Comparison of ENCODE assay signal across 8 cellular contexts in the genomic region with DNA sequence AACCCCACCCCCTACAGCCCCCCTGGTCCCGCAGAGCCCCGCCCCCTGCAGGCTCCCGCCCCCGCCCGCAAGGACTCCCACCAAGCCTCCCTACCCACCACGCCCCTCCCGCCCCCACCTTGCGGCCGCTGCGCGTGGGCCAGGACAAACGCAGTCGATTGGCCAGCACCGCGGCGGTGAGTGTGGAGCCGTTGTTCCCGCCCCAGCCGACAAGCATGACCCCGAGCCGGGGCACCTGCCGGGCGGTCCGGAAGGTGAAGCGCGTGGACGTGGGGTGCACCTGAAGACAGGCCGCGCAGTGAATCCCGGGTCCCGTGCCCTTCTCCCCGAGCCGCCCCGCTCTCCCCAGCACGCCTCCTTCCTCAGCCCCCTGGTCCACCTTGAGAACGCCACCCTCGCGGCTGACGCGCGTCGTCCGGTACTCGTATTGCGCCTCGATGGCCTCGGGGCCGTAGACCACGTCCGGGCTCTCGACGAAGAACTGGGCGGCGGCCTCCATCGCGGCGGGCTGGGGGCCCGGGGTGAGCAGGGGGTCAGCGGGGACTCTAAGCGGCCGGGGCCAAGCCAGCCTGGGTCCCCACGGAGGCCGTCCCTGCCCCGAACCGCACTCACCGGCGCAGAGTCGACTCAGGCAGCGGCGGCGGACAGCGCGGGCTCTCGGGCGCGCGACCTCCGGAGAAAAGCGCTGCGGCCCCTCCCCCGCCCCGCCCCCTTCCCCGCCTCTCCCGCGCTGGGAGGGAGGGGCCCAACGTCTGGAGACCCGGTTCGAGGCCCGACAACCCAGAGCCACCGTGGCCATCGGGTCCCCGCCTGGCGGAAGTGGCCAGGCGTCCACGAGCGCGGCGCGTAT. TPM values are rescaled to one million over a fixed set of nuclear protein-coding genes. Genes with fewer than 3 reads are reported as not detected.
A peak's percentile ranks its signal among the peaks of the same experiment; 100 is the strongest.
DNase-seq lines count a peak whose midpoint lies in the region; ATAC-seq and TF ChIP-seq lines count a peak whose summit lies in the region.

A gene (minus strand): TSS at position 653 of the 850 bp plus-strand sequence. CDS start 154 bp downstream, at position 499.

- POLR2A ChIA-PET in activated CD4-positive, alpha-beta memory T cell treated with anti-CD3 and anti-CD28 coated beads for 36 hours (lab: Charles Lee) = no interaction called here

- H3K4me1 ChIP-seq in ES-I3 (ENCODE audit: insufficient read depth, low read length) = peaks cover 23% of the 10 kb centered on the region
- H3K4me1 ChIP-seq in Karpas-422 (ENCODE audit: low read length) = peaks cover 40% of the 10 kb centered on the region
- H3K4me1 ChIP-seq in endodermal cell (ENCODE audit: control insufficient read depth, insufficient read depth, low read length) = peaks cover 21% of the 10 kb centered on the region
- peaks cover 37 to 67% (median 55%) of the 10 kb centered on the region in 4 donors for H3K4me1 ChIP-seq in stomach

- TF ChIP-seq POLR2A in stomach (IDR thresholded peaks at IDR 0.05) = no peak

- H3K4me2 ChIP-seq in Karpas-422 (ENCODE audit: low read depth, low read length, poor library complexity, severe bottlenecking) = peak within 1 kb of the TSS; percentile 67

- H3K4me3 ChIP-seq in Karpas-422 (ENCODE audit: low read length) = peak within 1 kb of the TSS; percentile 54; the same call in 1 of the 2 replicates
- peak within 1 kb of the TSS; percentile 77 for H3K4me3 ChIP-seq in endodermal cell (ENCODE audit: low read length)
- H3K4me3 ChIP-seq in stomach = peak within 1 kb of the TSS; percentile 50 to 76 (median 54)

- H2AFZ ChIP-seq in Karpas-422 (ENCODE audit: low read length) = no peak within 1 kb of the TSS

- no peaks in the 10 kb centered on the region for H4K20me1 ChIP-seq in Karpas-422 (ENCODE audit: insufficient read depth, low read depth, low read length)

- TF ChIP-seq CTCF in endodermal cell (conservative IDR thresholded peaks at IDR 0.05) (peak; percentile 6), stomach (IDR thresholded peaks at IDR 0.05) (no peak)

- no peaks in the 10 kb centered on the region for H3K27me3 ChIP-seq in Karpas-422 (ENCODE audit: low read length)
- no peaks in the 10 kb centered on the region for H3K27me3 ChIP-seq in endodermal cell (ENCODE audit: control insufficient read depth, insufficient read depth, low read length, poor library complexity, severe bottlenecking)
- H3K27me3 ChIP-seq in stomach = peaks cover 0 to 38% (median 0%) of the 10 kb centered on the region in 3 donors

- H3K9me3 Mint-ChIP-seq in activated CD4-positive, alpha-beta memory T cell treated with anti-CD3 and anti-CD28 coated beads for 36 hours = peaks cover 3% of the 10 kb centered on the region
- peaks cover 3% of the 10 kb centered on the region for H3K9me3 Mint-ChIP-seq in endodermal cell

- no peaks in the 10 kb centered on the region for H3K9me2 ChIP-seq in Karpas-422 (replicated peaks; ENCODE audit: insufficient read depth, low read length)

- H3K9me3 ChIP-seq in ES-I3 (ENCODE audit: control insufficient read depth, insufficient read depth, low read length) = no peaks in the 10 kb centered on the region
- H3K9me3 ChIP-seq in Karpas-422 (ENCODE audit: low read length) = no peaks in the 10 kb centered on the region
- H3K9me3 ChIP-seq in endodermal cell (ENCODE audit: control insufficient read depth, low read length) = no peaks in the 10 kb centered on the region
- no peaks in the 10 kb centered on the region for H3K9me3 ChIP-seq in stomach

- H3K36me3 ChIP-seq in ES-I3 (ENCODE audit: insufficient read depth, low read length) (no peaks in the 10 kb centered on the region), Karpas-422 (ENCODE audit: insufficient read depth, low read length) (no peaks in the 10 kb centered on the region), endodermal cell (ENCODE audit: control insufficient read depth, insufficient read depth, low read length) (peaks cover 3% of the 10 kb centered on the region), stomach (peaks cover 0 to 16% (median 9%) of the 10 kb centered on the region in 4 donors)

- H3K27ac ChIP-seq in Karpas-422 (ENCODE audit: low read length) (peak within 1 kb of the TSS; percentile 75), endodermal cell (ENCODE audit: low read depth, low read length) (peak within 1 kb of the TSS; percentile 92), stomach (peak within 1 kb of the TSS; percentile 9 to 79 (median 63))

- H3K27ac Mint-ChIP-seq in activated CD4-positive, alpha-beta memory T cell treated with anti-CD3 and anti-CD28 coated beads for 36 hours = no peak within 1 kb of the TSS
- peak within 1 kb of the TSS; percentile 93 for H3K27ac Mint-ChIP-seq in endodermal cell

- H3K79me2 ChIP-seq in Karpas-422 (ENCODE audit: low read length) = 0 out of 2 replicates have a peak, but pooled peaks cover 2% of the 10 kb centered on the region

- H3K27me3 Mint-ChIP-seq in activated CD4-positive, alpha-beta memory T cell treated with anti-CD3 and anti-CD28 coated beads for 36 hours = no peaks in the 10 kb centered on the region
- peaks cover 3% of the 10 kb centered on the region for H3K27me3 Mint-ChIP-seq in endodermal cell (ENCODE audit: insufficient read depth)

- ATAC-seq in HG03469 (IDR thresholded peaks at IDR 0.05; ENCODE audit: unreplicated experiment) = no peak

- H3K9ac ChIP-seq in ES-I3 (ENCODE audit: low read depth, low read length) (peak within 1 kb of the TSS; percentile 91), Karpas-422 (ENCODE audit: low read length) (peak within 1 kb of the TSS; percentile 39), endodermal cell (ENCODE audit: extremely low read depth, low read length, poor library complexity, severe bottlenecking) (peak within 1 kb of the TSS; percentile 67)

- intact Hi-C loops in activated CD4-positive, alpha-beta memory T cell treated with anti-CD3 and anti-CD28 coated beads for 36 hours (cut with micrococcal nuclease) = no loop called here
- intact Hi-C loops in stomach (cut with DNase I; ENCODE audit: low total_unique reads) = no loop called here

- CTCF ChIA-PET in activated CD4-positive, alpha-beta memory T cell treated with anti-CD3 and anti-CD28 coated beads for 36 hours (lab: Charles Lee) = interaction anchor here (0.7 to 1.0 kb wide), 2 partner anchors 13 to 71 kb away, joined by 3 read pairs; no protein-coding TSS in a partner anchor

- peak; percentile 67 for DNase-seq in Karpas-422
- peak; percentile 65 for DNase-seq in activated CD4-positive, alpha-beta memory T cell treated with anti-CD3 and anti-CD28 coated beads for 36 hours
- DNase-seq in endodermal cell = peak; percentile 91
- DNase-seq in mesenteric fat pad (ENCODE audit: low spot score) = no peak
- peak; percentile 62 for DNase-seq in stomach
- no peak for DNase-seq in SKM-1 (lab: John Stamatoyannopoulos, UW; ENCODE audit: unreplicated experiment)

- H3K4me1 Mint-ChIP-seq in activated CD4-positive, alpha-beta memory T cell treated with anti-CD3 and anti-CD28 coated beads for 36 hours (ENCODE audit: low read depth) = peaks cover 18% of the 10 kb centered on the region
- peaks cover 13% of the 10 kb centered on the region for H3K4me1 Mint-ChIP-seq in endodermal cell

- peak within 1 kb of the TSS; percentile 65 for H3K4me3 Mint-ChIP-seq in activated CD4-positive, alpha-beta memory T cell treated with anti-CD3 and anti-CD28 coated beads for 36 hours
- H3K4me3 Mint-ChIP-seq in endodermal cell = peak within 1 kb of the TSS; percentile 63

- H3K36me3 Mint-ChIP-seq in activated CD4-positive, alpha-beta memory T cell treated with anti-CD3 and anti-CD28 coated beads for 36 hours = peaks cover 12% of the 10 kb centered on the region
- H3K36me3 Mint-ChIP-seq in endodermal cell (ENCODE audit: low read depth) = peaks cover 10% of the 10 kb centered on the region

- TF ChIP-seq EP300 in stomach (IDR thresholded peaks at IDR 0.05) = no peak

- 0% methylated on average over 31 to 93 of the region's 99 CpGs for WGBS in endodermal cell (ENCODE audit: insufficient coverage in 1 of 2, insufficient read length in 1 of 2), 2 experiments
- WGBS in stomach, 5 donors = 0 to 2% (median 1%) methylated on average over 36 to 99 of the region's 99 CpGs

RNA-seq across cellular contexts. Expression of the gene that starts here (rescaled TPM):
- total RNA-seq in Karpas-422 (2014; rRNA removed; shearing (Covaris generic); ENCODE audit: low replicate concordance) = 4.1 and 10.0 TPM in 2 replicates
- 10 to 100 TPM; 19.3 to 20.0 TPM for total RNA-seq in activated CD4-positive, alpha-beta memory T cell treated with anti-CD3 and anti-CD28 coated beads for 36 hours
- total RNA-seq in endodermal cell = 100 to 1,000 TPM; 156 to 212 TPM
- 502 TPM for polyA plus RNA-seq in endodermal cell (2013, experiment 1 of 2)
- polyA plus RNA-seq in endodermal cell (2013, experiment 2 of 2) = 458 TPM
- total RNA-seq in mesenteric fat pad = 18.3 TPM
- total RNA-seq in stomach = 10 to 100 TPM in 4 of 5 donors, 1 to 10 TPM in 1; 7.8 to 47.3 (median 15.8) TPM
- polyA plus RNA-seq in stomach = 10 to 100 TPM in 2 of 3 donors, 1 to 10 TPM in 1; 9.5 to 39.7 (median 15.0) TPM

Comparison
In these comparisons a context has a peak if more than half of its experiments do, and no peak if none do; other contexts are left out.
1. H3K9ac ChIP-seq: peak in every context shown above with its lines; median percentile 91 in ES-I3; 67 in endodermal cell; 39 in Karpas-422.
2. DNase-seq: peak in Karpas-422 (single experiment), activated CD4-positive, alpha-beta memory T cell treated with anti-CD3 and anti-CD28 coated beads for 36 hours (single experiment), endodermal cell (single experiment) and stomach (single experiment); none in mesenteric fat pad (single experiment) and SKM-1 (single experiment).
3. Peak in every context shown above with its lines, with median percentiles within 50 percentile points of each other: H3K27ac ChIP-seq and H3K4me3 ChIP-seq.